ENCODE assay signal across 8 cellular contexts in genomic region chr6:26224940-26225847, GRCh38.
A peak's percentile ranks its signal among the peaks of the same experiment; 100 is the strongest.
DNase-seq lines count a peak whose midpoint lies in the region; ATAC-seq and TF ChIP-seq lines count a peak whose summit lies in the region.

No MANE protein-coding gene starts in this region.

- TF ChIP-seq CTCF in heart right ventricle (IDR thresholded peaks at IDR 0.05), result peak in 1 of 9 donors; percentile 5

- peaks cover 0 to 5% (median 0%) of the 10 kb centered on the region in 9 donors for H3K36me3 ChIP-seq in heart right ventricle

- H3K27ac ChIP-seq in heart right ventricle, result peak overlapping the region; percentile 69 to 93 (median 87)

- 25 to 40% methylated on average over 51 of the region's 51 CpGs for WGBS in heart right ventricle, 2 donors

- intact Hi-C loops in heart right ventricle (cut with DNase I), result loop anchor here in 2 of 10 donors (5.0 kb wide), 2 partner anchors 47 to 62 kb away; a partner anchor contains a TSS
- intact Hi-C loops in posterior vena cava (cut with DNase I), result no loop called here

- peak overlapping the region; percentile 2 to 65 (median 54) for H3K4me3 ChIP-seq in heart right ventricle

- H3K9me3 ChIP-seq in heart right ventricle, result peaks cover 0 to 16% (median 0%) of the 10 kb centered on the region in 11 donors

- DNase-seq in ELF-1 (ENCODE audit: low read depth, low spot score) (peak; percentile 94), T1000 (lab: John Stamatoyannopoulos, UW) (peak; percentile 68), heart right ventricle (no peak), renal cortical epithelial cell (ENCODE audit: low read depth) (peak; percentile 98), NCI-H1694 treated with DMSO at 0.1 percent for 48 hours (lab: John Stamatoyannopoulos, UW) (no peak), posterior vena cava (ENCODE audit: low spot score) (no peak), HK-2 (ENCODE audit: unreplicated experiment) (no peak)

- peaks cover 0 to 49% (median 15%) of the 10 kb centered on the region in 7 donors for H3K27me3 ChIP-seq in heart right ventricle

- peaks cover 0 to 20% (median 7%) of the 10 kb centered on the region in 9 donors for H3K4me1 ChIP-seq in heart right ventricle

- peak; percentile 34 to 70 (median 63) for ATAC-seq in heart right ventricle
- no peak for ATAC-seq in GM18867 (IDR thresholded peaks at IDR 0.05; ENCODE audit: unreplicated experiment)

Comparison
In these comparisons a context has a peak if more than half of its experiments do, and no peak if none do; other contexts are left out.
1. DNase-seq: peak in ELF-1 (single experiment), T1000 (single experiment) and renal cortical epithelial cell (single experiment); none in heart right ventricle (0 of 2), NCI-H1694 treated with DMSO at 0.1 percent for 48 hours (single experiment), posterior vena cava (single experiment) and HK-2 (single experiment).